Comparison of ENCODE assay signal across 10 cellular contexts in the genomic region with DNA sequence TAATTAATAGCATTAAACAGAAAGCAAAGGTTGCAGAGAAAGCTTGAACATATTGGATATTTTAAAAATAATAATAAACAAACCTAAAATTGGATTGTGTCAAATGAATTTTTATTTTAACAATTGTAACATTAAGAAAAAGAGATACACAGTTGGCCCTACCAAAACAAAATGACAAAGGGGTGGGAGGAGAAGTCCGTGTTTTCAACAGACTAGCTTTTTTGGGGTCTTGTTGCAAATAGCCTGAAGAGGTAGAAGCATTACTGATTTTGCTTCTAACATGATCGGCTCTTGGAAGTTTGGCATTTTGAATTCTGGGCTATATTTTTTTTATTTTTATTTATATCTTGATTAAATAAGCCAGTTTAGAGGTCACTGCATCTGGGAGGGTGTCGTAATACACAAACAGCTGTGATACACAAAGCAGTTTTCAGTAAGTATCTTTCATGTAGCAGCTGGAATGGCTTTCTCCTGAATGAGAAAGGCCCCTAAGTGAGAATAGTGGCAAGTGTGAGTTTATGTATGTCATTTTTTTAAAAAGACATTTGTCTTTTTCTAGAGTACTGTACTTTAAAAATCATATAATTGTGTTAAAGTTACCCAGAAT.
DNase-seq lines count a peak whose midpoint lies in the region; TF ChIP-seq lines count a peak whose summit lies in the region.
"Had no signal": no experiment of that assay in that cellular context is flagged by ENCODE, and none has a peak within 500 bp of the region (broad histone marks: within the 10 kb centered on the region; RNA-seq: fewer than 3 reads in every experiment).

No MANE protein-coding gene starts in this region.

- H3K27ac ChIP-seq in OCI-LY7 (ENCODE audit: low read depth, low read length, poor library complexity, severe bottlenecking) (no peak overlapping the region), trophoblast cell (ENCODE audit: low read depth, low read length) (no peak overlapping the region)
- H3K27ac ChIP-seq: RWPE1 had no signal

- H4K12ac ChIP-seq in trophoblast cell (ENCODE audit: low read depth, low read length): no peak overlapping the region

- H3K9ac ChIP-seq in trophoblast cell (ENCODE audit: low read length): no peak overlapping the region

- no peak overlapping the region for H4K8ac ChIP-seq in trophoblast cell (ENCODE audit: low read depth, low read length)

- H2AK5ac ChIP-seq in trophoblast cell (ENCODE audit: low read length): no peak overlapping the region

- H4K91ac ChIP-seq in trophoblast cell (ENCODE audit: low read depth, low read length): no peak overlapping the region

- intact Hi-C loops in OCI-LY7 (cut with micrococcal nuclease; ENCODE audit: unreplicated experiment): no loop called here
- intact Hi-C loops in activated T-helper 1 cell treated with anti-CD3 and anti-CD28 coated beads, Interleukin-12 subunit alpha, Interleukin-12 subunit beta, Interleukin-2, Interleukin-4 antibody, amounts not matched to agents 30 ng/mL and 10 ng/mL and 1 ng/mL, durations not matched to agents 14 hours and 24 hours and 36 hours (cut with micrococcal nuclease): loop anchor here (1.0 kb wide), 1 partner anchor 19 kb away; no protein-coding TSS in a partner anchor

- CTCF ChIA-PET in OCI-LY7 (lab: Charles Lee; ENCODE audit: unreplicated experiment): no interaction called here

- no peaks in the 10 kb centered on the region for H3K27me3 Mint-ChIP-seq in activated T-helper 1 cell treated with anti-CD3 and anti-CD28 coated beads, Interleukin-12 subunit alpha, Interleukin-12 subunit beta, Interleukin-2, Interleukin-4 antibody, amounts not matched to agents 30 ng/mL and 10 ng/mL and 1 ng/mL, durations not matched to agents 14 hours and 24 hours and 36 hours (ENCODE audit: insufficient read depth)

- DNase-seq in NCI-H82 (lab: John Stamatoyannopoulos, UW) (peak; percentile 34), NCI-H82 treated with DMSO at 0.1 percent for 48 hours (lab: John Stamatoyannopoulos, UW; ENCODE audit: unreplicated experiment) (no peak), OCI-LY7 (ENCODE audit: low spot score) (no peak), fibroblast of pulmonary artery (ENCODE audit: low read depth) (peak; percentile 53), pons (ENCODE audit: low spot score) (peak; percentile 56), trophoblast cell (no peak), T-helper 1 cell (no peak)
- DNase-seq in activated T-helper 1 cell treated with anti-CD3 and anti-CD28 coated beads, Interleukin-12 subunit alpha, Interleukin-12 subunit beta, Interleukin-2, Interleukin-4 antibody, amounts not matched to agents 30 ng/mL and 10 ng/mL and 1 ng/mL, durations not matched to agents 14 hours and 24 hours and 36 hours (ENCODE audit: low spot score): no peak
- DNase-seq: retina had no signal

- H3K36me3 ChIP-seq in OCI-LY7 (ENCODE audit: insufficient read depth, low read length) (no peaks in the 10 kb centered on the region), trophoblast cell (ENCODE audit: control insufficient read depth in 1 of 2, insufficient read depth in 2 of 2, low read length in 2 of 2) (no peaks in the 10 kb centered on the region)

- no peak overlapping the region for H3K14ac ChIP-seq in trophoblast cell (ENCODE audit: low read length)

- no peaks in the 10 kb centered on the region for H3K9me2 ChIP-seq in OCI-LY7 (ENCODE audit: insufficient read depth, low read length)

- peaks cover 22% of the 10 kb centered on the region for H3K4me1 Mint-ChIP-seq in activated T-helper 1 cell treated with anti-CD3 and anti-CD28 coated beads, Interleukin-12 subunit alpha, Interleukin-12 subunit beta, Interleukin-2, Interleukin-4 antibody, amounts not matched to agents 30 ng/mL and 10 ng/mL and 1 ng/mL, durations not matched to agents 14 hours and 24 hours and 36 hours (ENCODE audit: low read depth)

- POLR2A ChIA-PET in OCI-LY7 (lab: Charles Lee): interaction anchor here (0.5 to 1.0 kb wide), 5 partner anchors 10 to 254 kb away, joined by 3 to 6 read pairs (median 4); no protein-coding TSS in a partner anchor

- TF ChIP-seq CTCF in OCI-LY7 (conservative IDR thresholded peaks at IDR 0.05; ENCODE audit: low read length) (peak; percentile 12; the same call in 1 of the 2 replicates), fibroblast of pulmonary artery (IDR thresholded peaks at IDR 0.05; ENCODE audit: low read length, missing control alignments) (no peak)

- H3K4me2 ChIP-seq in OCI-LY7 (ENCODE audit: low read length): peak overlapping the region; percentile 19; the same call in 1 of the 2 replicates
- H3K4me2 ChIP-seq in trophoblast cell (ENCODE audit: low read length): no peak overlapping the region

- peaks cover 15% of the 10 kb centered on the region for H3K79me1 ChIP-seq in trophoblast cell (ENCODE audit: low read length)

- H2BK120ac ChIP-seq in trophoblast cell (ENCODE audit: insufficient read depth, low read length, poor library complexity): no peak overlapping the region

- BruUV-seq in OCI-LY7 (replicated peaks; lab: Mats Ljungman, UMichigan): no TSS peak

- no peaks in the 10 kb centered on the region for H3K27me3 ChIP-seq in trophoblast cell (ENCODE audit: insufficient read depth, low read length)

- no peak overlapping the region for H3K4me3 Mint-ChIP-seq in activated T-helper 1 cell treated with anti-CD3 and anti-CD28 coated beads, Interleukin-12 subunit alpha, Interleukin-12 subunit beta, Interleukin-2, Interleukin-4 antibody, amounts not matched to agents 30 ng/mL and 10 ng/mL and 1 ng/mL, durations not matched to agents 14 hours and 24 hours and 36 hours

- peak overlapping the region; percentile 57 for H2AFZ ChIP-seq in OCI-LY7 (ENCODE audit: low read length)
- no peak overlapping the region for H2AFZ ChIP-seq in trophoblast cell (ENCODE audit: insufficient read depth, low read length, poor library complexity)

- no peaks in the 10 kb centered on the region for H3K36me3 Mint-ChIP-seq in activated T-helper 1 cell treated with anti-CD3 and anti-CD28 coated beads, Interleukin-12 subunit alpha, Interleukin-12 subunit beta, Interleukin-2, Interleukin-4 antibody, amounts not matched to agents 30 ng/mL and 10 ng/mL and 1 ng/mL, durations not matched to agents 14 hours and 24 hours and 36 hours (ENCODE audit: low read depth)

- no peak overlapping the region for H3K23ac ChIP-seq in trophoblast cell (ENCODE audit: low read length)

- H3K4ac ChIP-seq in trophoblast cell (ENCODE audit: low read depth, low read length): no peak overlapping the region

- H4K20me1 ChIP-seq in OCI-LY7 (ENCODE audit: insufficient read depth, low read length): no peaks in the 10 kb centered on the region

- no peak overlapping the region for H3K18ac ChIP-seq in trophoblast cell (ENCODE audit: low read length)

- no peak overlapping the region for H2BK5ac ChIP-seq in trophoblast cell (ENCODE audit: low read depth, low read length, poor library complexity)

- H3K4me3 ChIP-seq in OCI-LY7 (ENCODE audit: low read depth, low read length, poor library complexity, severe bottlenecking) (no peak overlapping the region), fibroblast of pulmonary artery (replicated peaks; ENCODE audit: low read depth, low read length) (no peak overlapping the region), trophoblast cell (ENCODE audit: low read depth, low read length) (no peak overlapping the region)

- H3K9me3 ChIP-seq in OCI-LY7 (ENCODE audit: low read length): no peaks in the 10 kb centered on the region
- no peaks in the 10 kb centered on the region for H3K9me3 ChIP-seq in trophoblast cell (ENCODE audit: insufficient read depth, low read depth, low read length)

- H2BK12ac ChIP-seq in trophoblast cell (ENCODE audit: low read length): no peak overlapping the region

- H3K4me1 ChIP-seq in OCI-LY7 (ENCODE audit: insufficient read depth, low read length, poor library complexity, severe bottlenecking): peaks cover 35% of the 10 kb centered on the region
- peaks cover 7 to 11% of the 10 kb centered on the region in 2 experiments for H3K4me1 ChIP-seq in trophoblast cell (ENCODE audit: control insufficient read depth in 1 of 2, insufficient read depth in 2 of 2, low read length in 2 of 2)

- no peak overlapping the region for H3K27ac Mint-ChIP-seq in activated T-helper 1 cell treated with anti-CD3 and anti-CD28 coated beads, Interleukin-12 subunit alpha, Interleukin-12 subunit beta, Interleukin-2, Interleukin-4 antibody, amounts not matched to agents 30 ng/mL and 10 ng/mL and 1 ng/mL, durations not matched to agents 14 hours and 24 hours and 36 hours

- no CpG with 5 or more reads among the region's 3 CpGs for WGBS in trophoblast cell (ENCODE audit: extremely low coverage, insufficient coverage, insufficient read length)

- H3K9me3 Mint-ChIP-seq in activated T-helper 1 cell treated with anti-CD3 and anti-CD28 coated beads, Interleukin-12 subunit alpha, Interleukin-12 subunit beta, Interleukin-2, Interleukin-4 antibody, amounts not matched to agents 30 ng/mL and 10 ng/mL and 1 ng/mL, durations not matched to agents 14 hours and 24 hours and 36 hours: no peaks in the 10 kb centered on the region

- H3K79me2 ChIP-seq in OCI-LY7 (ENCODE audit: insufficient read depth, low read depth, low read length): no peaks in the 10 kb centered on the region
- peaks cover 1% of the 10 kb centered on the region for H3K79me2 ChIP-seq in trophoblast cell (ENCODE audit: control insufficient read depth, insufficient read depth, low read length, poor library complexity)

Comparison
In these comparisons a context has a peak if more than half of its experiments do, and no peak if none do; other contexts are left out.
1. DNase-seq: peak in NCI-H82 (single experiment), fibroblast of pulmonary artery (single experiment) and pons (single experiment); none in NCI-H82 treated with DMSO at 0.1 percent for 48 hours (single experiment), OCI-LY7 (single experiment), trophoblast cell (0 of 2), T-helper 1 cell (0 of 5) and activated T-helper 1 cell treated with anti-CD3 and anti-CD28 coated beads, Interleukin-12 subunit alpha, Interleukin-12 subunit beta, Interleukin-2, Interleukin-4 antibody, amounts not matched to agents 30 ng/mL and 10 ng/mL and 1 ng/mL, durations not matched to agents 14 hours and 24 hours and 36 hours (single experiment).